In genomic region chr1:233627376-233627775, GRCh38 we compare ENCODE assay signal across 14 cellular contexts. TPM values are rescaled to one million over a fixed set of nuclear protein-coding genes. Genes with fewer than 3 reads are reported as not detected.
DNase-seq lines count a peak whose midpoint lies in the region; ATAC-seq and FAIRE-seq lines count a peak whose summit lies in the region.
"Had no signal": no experiment of that assay in that cellular context is flagged by ENCODE, and none has a peak within 500 bp of the region (broad histone marks: within the 10 kb centered on the region; RNA-seq: fewer than 3 reads in every experiment).

No MANE protein-coding gene starts in this region.

- no peak overlapping the region for H3K27ac Mint-ChIP-seq in activated T-cell treated with anti-CD3 and anti-CD28 coated beads, Interleukin-2, amount 50 U/mL, for 72 hours
- H3K27ac Mint-ChIP-seq: naive thymus-derived CD4-positive, alpha-beta T cell; stimulated activated naive CD8-positive, alpha-beta T cell treated with anti-CD3 and anti-CD28 coated beads, Interleukin-15, Interleukin-2, amounts not matched to agents 100 ng/mL and 50 ng/mL, for 24 hours had no signal

- peak overlapping the region in 1 of 2 donors; percentile 35 for H3K4me3 Mint-ChIP-seq in activated T-cell treated with anti-CD3 and anti-CD28 coated beads, Interleukin-2, amount 50 U/mL, for 72 hours
- H3K4me3 Mint-ChIP-seq: naive thymus-derived CD4-positive, alpha-beta T cell; stimulated activated naive CD8-positive, alpha-beta T cell treated with anti-CD3 and anti-CD28 coated beads, Interleukin-15, Interleukin-2, amounts not matched to agents 100 ng/mL and 50 ng/mL, for 24 hours had no signal

- H3K9me3 Mint-ChIP-seq in activated T-cell treated with anti-CD3 and anti-CD28 coated beads, Interleukin-2, amount 50 U/mL, for 72 hours: no peaks in the 10 kb centered on the region
- H3K9me3 Mint-ChIP-seq: naive thymus-derived CD4-positive, alpha-beta T cell; stimulated activated naive CD8-positive, alpha-beta T cell treated with anti-CD3 and anti-CD28 coated beads, Interleukin-15, Interleukin-2, amounts not matched to agents 100 ng/mL and 50 ng/mL, for 24 hours had no signal

- peaks cover 18% of the 10 kb centered on the region for H3K27me3 Mint-ChIP-seq in activated T-cell treated with anti-CD3 and anti-CD28 coated beads, Interleukin-2, amount 50 U/mL, for 72 hours (ENCODE audit: low read depth)

- peak; percentile 34 to 59 for DNase-seq in activated T-cell treated with anti-CD3 and anti-CD28 coated beads, Interleukin-2, amount 50 U/mL, for 72 hours
- DNase-seq in occipital lobe (lab: John Stamatoyannopoulos, UW) (peak; percentile 65), GM19239 (ENCODE audit: insufficient read length, low spot score) (no peak), GF-D8 (lab: John Stamatoyannopoulos, UW) (no peak), iPS-NIHi7 (ENCODE audit: extremely low spot score) (no peak), HUDEP-2 (lab: John Stamatoyannopoulos, UW; ENCODE audit: unreplicated experiment in 76 of 76) (no peak)
- DNase-seq: colonic mucosa; kidney; naive thymus-derived CD4-positive, alpha-beta T cell; NCI-H2029 treated with DMSO at 0.1 percent for 48 hours had no signal

- ATAC-seq in GM18502 (IDR thresholded peaks at IDR 0.05; ENCODE audit: poor library complexity, unreplicated experiment): peak; percentile 26
- ATAC-seq in HG02798 (IDR thresholded peaks at IDR 0.05; ENCODE audit: poor library complexity, unreplicated experiment): peak; percentile 28
- peak; percentile 75 to 87 for ATAC-seq in activated T-cell treated with anti-CD3 and anti-CD28 coated beads, Interleukin-2, amount 50 U/mL, for 72 hours (replicated peaks in 1 of 2)
- ATAC-seq: naive thymus-derived CD4-positive, alpha-beta T cell; Panc1 had no signal

- no peaks in the 10 kb centered on the region for H3K36me3 Mint-ChIP-seq in activated T-cell treated with anti-CD3 and anti-CD28 coated beads, Interleukin-2, amount 50 U/mL, for 72 hours (ENCODE audit: insufficient read depth in 2 of 2)

- H3K4me1 Mint-ChIP-seq in activated T-cell treated with anti-CD3 and anti-CD28 coated beads, Interleukin-2, amount 50 U/mL, for 72 hours (ENCODE audit: low read depth): no peaks in the 10 kb centered on the region

- no peak for FAIRE-seq in GM19239 (lab: Jason Lieb, UNC)
- FAIRE-seq: kidney had no signal

RNA-seq across cellular contexts. Expression of gene KCNK1, which starts 13.5 kb away (rescaled TPM):
- total RNA-seq in activated T-cell treated with anti-CD3 and anti-CD28 coated beads, Interleukin-2, amount 50 U/mL, for 72 hours: 1 to 10 TPM in 1 of 2 donors, under 1 TPM in 1; 0.43 to 5.9 TPM
- total RNA-seq in occipital lobe: 5.3 TPM

Comparison
In these comparisons a context has a peak if more than half of its experiments do, and no peak if none do; other contexts are left out.
1. ATAC-seq: peak in every context shown above with its lines; median percentile 81 in activated T-cell treated with anti-CD3 and anti-CD28 coated beads, Interleukin-2, amount 50 U/mL, for 72 hours; 28 in HG02798; 26 in GM18502.
2. DNase-seq: peak in activated T-cell treated with anti-CD3 and anti-CD28 coated beads, Interleukin-2, amount 50 U/mL, for 72 hours (2 of 2) and occipital lobe (single experiment); none in GM19239 (single experiment), GF-D8 (single experiment), iPS-NIHi7 (single experiment) and HUDEP-2 (0 of 76).